15 cellular contexts compared by ENCODE assay signal in genomic region chr2:6196461-6196860, GRCh38.
DNase-seq lines count a peak whose midpoint lies in the region; ATAC-seq, FAIRE-seq and TF ChIP-seq lines count a peak whose summit lies in the region.
"Had no signal": no experiment of that assay in that cellular context is flagged by ENCODE, and none has a peak within 500 bp of the region (broad histone marks: within the 10 kb centered on the region; RNA-seq: fewer than 3 reads in every experiment).

No MANE protein-coding gene starts in this region.

- peak; percentile 9 for DNase-seq in NCI-H345 (lab: John Stamatoyannopoulos, UW)
- no peak for DNase-seq in NCI-H345 treated with DMSO at 0.1 percent for 48 hours (lab: John Stamatoyannopoulos, UW; ENCODE audit: unreplicated experiment)
- no peak for DNase-seq in H1 (ENCODE audit: low read depth in 1 of 2, low spot score in 2 of 2)
- DNase-seq in trophoblast cell: peak; percentile 76 to 77
- no peak for DNase-seq in amygdala (lab: John Stamatoyannopoulos, UW)
- DNase-seq: CD8-positive, alpha-beta T cell; COR-L47; GF-D8 had no signal

- WGBS in H1 (ENCODE audit: extremely low coverage in 1 of 2, insufficient coverage in 1 of 2, insufficient read length in 1 of 2, insufficient replicate concordance in 2 of 2, low coverage in 1 of 2, low lambda C conversion rate in 2 of 2, missing lambda C conversion rate in 1 of 2), 2 experiments: 91% methylated on average over 1 of the region's 1 CpG; no CpG with 5 or more reads in 1 of the 2 experiments
- WGBS in trophoblast cell (ENCODE audit: extremely low coverage, insufficient coverage, insufficient read length): no CpG with 5 or more reads among the region's 1 CpG

- H3K23me2 ChIP-seq in H1 (ENCODE audit: low read depth, low read length): no peaks in the 10 kb centered on the region

- CTCF ChIA-PET in H1 (lab: Charles Lee; ENCODE audit: partially characterized antibody): no interaction called here

- no peak overlapping the region for H4K91ac ChIP-seq in H1 (replicated peaks; ENCODE audit: insufficient read length, low read length)
- peak overlapping the region; percentile 95 for H4K91ac ChIP-seq in trophoblast cell (ENCODE audit: low read depth, low read length)

- H3K4me3 ChIP-seq in OCI-LY1 (ENCODE audit: low read depth, low read length, poor library complexity, severe bottlenecking): no peak overlapping the region
- H3K4me3 ChIP-seq in H1 (ENCODE audit: extremely low read depth in 1 of 4, insufficient read depth in 2 of 4, low read depth in 3 of 4, low read length in 4 of 4): no peak overlapping the region
- H3K4me3 ChIP-seq in trophoblast cell (ENCODE audit: low read depth, low read length): no peak overlapping the region
- H3K4me3 ChIP-seq: HAP-1 had no signal

- no peak for FAIRE-seq in H1 (lab: Jason Lieb, UNC)
- FAIRE-seq: GM19239 had no signal

- H3K27me3 ChIP-seq in OCI-LY1 (ENCODE audit: insufficient read depth, low read length): no peaks in the 10 kb centered on the region
- no peaks in the 10 kb centered on the region for H3K27me3 ChIP-seq in H1 (replicated peaks in 1 of 4; ENCODE audit: control insufficient read depth in 3 of 4, extremely low read depth in 1 of 4, insufficient read depth in 3 of 4, low read length in 3 of 4)
- no peaks in the 10 kb centered on the region for H3K27me3 ChIP-seq in trophoblast cell (ENCODE audit: insufficient read depth, low read length)

- H3K9me3 ChIP-seq in OCI-LY1 (ENCODE audit: low read length): 0 out of 2 replicates have a peak, but pooled peaks cover 7% of the 10 kb centered on the region
- peaks cover 0 to 3% of the 10 kb centered on the region in 2 experiments; a peak in 1 of 4 replicates for H3K9me3 ChIP-seq in H1 (ENCODE audit: insufficient read depth in 2 of 2, low read depth in 1 of 2, low read length in 1 of 2)
- H3K9me3 ChIP-seq in trophoblast cell (ENCODE audit: insufficient read depth, low read depth, low read length): peaks cover 6% of the 10 kb centered on the region
- H3K9me3 ChIP-seq: HAP-1 had no signal

- H3K9ac ChIP-seq in OCI-LY1 (ENCODE audit: low read length): no peak overlapping the region
- no peak overlapping the region for H3K9ac ChIP-seq in H1 (replicated peaks in 1 of 4; ENCODE audit: extremely low read depth in 1 of 4, low read depth in 3 of 4, low read length in 3 of 4)
- no peak overlapping the region for H3K9ac ChIP-seq in trophoblast cell (ENCODE audit: low read length)

- no peak for TF ChIP-seq POLR2A in H1 (IDR thresholded peaks at IDR 0.05; ENCODE audit: control extremely low read depth in 1 of 2, low read depth in 2 of 2, low read length in 2 of 2)

- no peak for TF ChIP-seq EP300 in H1 (IDR thresholded peaks at IDR 0.05; ENCODE audit: borderline replicate concordance in 1 of 2, low read depth in 2 of 2, low read length in 2 of 2)

- H2BK120ac ChIP-seq in H1 (replicated peaks; ENCODE audit: low read depth, low read length): no peak overlapping the region
- H2BK120ac ChIP-seq in trophoblast cell (ENCODE audit: insufficient read depth, low read length, poor library complexity): peak overlapping the region; percentile 87

- H3K56ac ChIP-seq in H1 (replicated peaks; ENCODE audit: insufficient read length, low read depth, low read length): no peak overlapping the region

- H2BK12ac ChIP-seq in H1 (ENCODE audit: low read depth, low read length) (no peak overlapping the region), trophoblast cell (ENCODE audit: low read length) (peak overlapping the region; percentile 99)

- no peak overlapping the region for H3K27ac ChIP-seq in OCI-LY1 (ENCODE audit: low read depth, low read length, poor library complexity, severe bottlenecking)
- no peak overlapping the region for H3K27ac ChIP-seq in H1 (ENCODE audit: low read depth, low read length)
- H3K27ac ChIP-seq in trophoblast cell (ENCODE audit: low read depth, low read length): peak overlapping the region; percentile 50
- H3K27ac ChIP-seq: 22Rv1, HL-60 had no signal

- POLR2A ChIA-PET in H1 (lab: Charles Lee; ENCODE audit: partially characterized antibody): no interaction called here

- no peaks in the 10 kb centered on the region for H3F3A ChIP-seq in OCI-LY1 (ENCODE audit: insufficient read depth, low read length)

- no peaks in the 10 kb centered on the region for H3K36me3 ChIP-seq in OCI-LY1 (ENCODE audit: insufficient read depth, low read length)
- no peaks in the 10 kb centered on the region for H3K36me3 ChIP-seq in H1 (ENCODE audit: control insufficient read depth in 2 of 4, insufficient read depth in 4 of 4, low read length in 3 of 4)
- peaks cover 0 to 6% of the 10 kb centered on the region in 2 experiments for H3K36me3 ChIP-seq in trophoblast cell (ENCODE audit: control insufficient read depth in 1 of 2, insufficient read depth in 2 of 2, low read length in 2 of 2)
- H3K36me3 ChIP-seq: HAP-1 had no signal

- H2AK5ac ChIP-seq in H1 (ENCODE audit: low read depth, low read length): no peak overlapping the region
- peak overlapping the region; percentile 86 for H2AK5ac ChIP-seq in trophoblast cell (ENCODE audit: low read length)

- H2BK20ac ChIP-seq in H1 (ENCODE audit: low read length): no peak overlapping the region

- H2BK15ac ChIP-seq in H1 (ENCODE audit: low read length): no peak overlapping the region

- no peak for TF ChIP-seq RAD21 in H1 (IDR thresholded peaks at IDR 0.05 in 1 of 2, conservative IDR thresholded peaks at IDR 0.05 in 1 of 2; ENCODE audit: low read depth in 2 of 2, low read length in 2 of 2)

- H4K5ac ChIP-seq in H1 (ENCODE audit: insufficient read length, low read depth, low read length): no peak overlapping the region

- no peaks in the 10 kb centered on the region for H3K4me1 ChIP-seq in OCI-LY1 (ENCODE audit: insufficient read depth, low read length, severe bottlenecking)
- no peaks in the 10 kb centered on the region for H3K4me1 ChIP-seq in H1 (replicated peaks in 1 of 4; ENCODE audit: control insufficient read depth in 3 of 4, insufficient read depth in 4 of 4, low read length in 3 of 4)
- H3K4me1 ChIP-seq in trophoblast cell (ENCODE audit: control insufficient read depth in 1 of 2, insufficient read depth in 2 of 2, low read length in 2 of 2): peaks cover 9 to 13% of the 10 kb centered on the region in 2 experiments
- H3K4me1 ChIP-seq: HAP-1 had no signal

- no peaks in the 10 kb centered on the region for H3K79me1 ChIP-seq in H1 (ENCODE audit: low read depth, low read length)
- peaks cover 27% of the 10 kb centered on the region for H3K79me1 ChIP-seq in trophoblast cell (ENCODE audit: low read length)

- H4K8ac ChIP-seq in H1 (ENCODE audit: extremely low read depth, insufficient read depth, low read length) (0 out of 2 replicates have a peak overlapping the region, but pooled peaks have one; percentile 43), trophoblast cell (ENCODE audit: low read depth, low read length) (peak overlapping the region; percentile 95)

- peak overlapping the region; percentile 21; the same call in 1 of the 2 replicates for H2AFZ ChIP-seq in OCI-LY1 (ENCODE audit: low read length)
- H2AFZ ChIP-seq in H1 (ENCODE audit: low read length): peak overlapping the region; percentile 85; the same call in 1 of the 2 replicates
- H2AFZ ChIP-seq in trophoblast cell (ENCODE audit: insufficient read depth, low read length, poor library complexity): peak overlapping the region; percentile 37

- H2BK5ac ChIP-seq in H1 (ENCODE audit: low read depth, low read length) (no peak overlapping the region), trophoblast cell (ENCODE audit: low read depth, low read length, poor library complexity) (peak overlapping the region; percentile 24)

- no peak overlapping the region for H4K12ac ChIP-seq in trophoblast cell (ENCODE audit: low read depth, low read length)

- ATAC-seq in GM21360 (IDR thresholded peaks at IDR 0.05; ENCODE audit: unreplicated experiment) (no peak), GM21717 (IDR thresholded peaks at IDR 0.05; ENCODE audit: unreplicated experiment) (no peak)
- ATAC-seq: CD8-positive, alpha-beta T cell had no signal

- H3K4me2 ChIP-seq in OCI-LY1 (ENCODE audit: low read length) (no peak overlapping the region), H1 (ENCODE audit: insufficient read depth in 1 of 2, low read depth in 2 of 2, low read length in 2 of 2) (no peak overlapping the region), trophoblast cell (ENCODE audit: low read length) (no peak overlapping the region)

- H3K79me2 ChIP-seq in OCI-LY1 (ENCODE audit: insufficient read depth, low read length) (no peaks in the 10 kb centered on the region), H1 (ENCODE audit: control insufficient read depth in 1 of 2, insufficient read depth in 2 of 2, low read length in 2 of 2) (no peaks in the 10 kb centered on the region), trophoblast cell (ENCODE audit: control insufficient read depth, insufficient read depth, low read length, poor library complexity) (peaks cover 6% of the 10 kb centered on the region)

- no peak overlapping the region for H3K14ac ChIP-seq in H1 (ENCODE audit: insufficient read length)
- H3K14ac ChIP-seq in trophoblast cell (ENCODE audit: low read length): peak overlapping the region; percentile 67

- H4K20me1 ChIP-seq in OCI-LY1 (ENCODE audit: insufficient read depth, low read length): no peaks in the 10 kb centered on the region
- no peaks in the 10 kb centered on the region for H4K20me1 ChIP-seq in H1 (replicated peaks in 1 of 2; ENCODE audit: control insufficient read depth in 1 of 2, insufficient read depth in 2 of 2, low read length in 2 of 2)

- H3K9me2 ChIP-seq in OCI-LY1 (ENCODE audit: low read depth, low read length): no peaks in the 10 kb centered on the region

- H3K4ac ChIP-seq in H1 (replicated peaks; ENCODE audit: insufficient read length, low read depth, low read length) (no peak overlapping the region), trophoblast cell (ENCODE audit: low read depth, low read length) (peak overlapping the region; percentile 86)

- TF ChIP-seq CTCF in OCI-LY1 (IDR thresholded peaks at IDR 0.05; ENCODE audit: low read length) (no peak), H1 (IDR thresholded peaks at IDR 0.05; ENCODE audit: control extremely low read depth in 1 of 3, insufficient read depth in 1 of 3, low read depth in 1 of 3, low read length in 3 of 3) (no peak)

- H3K18ac ChIP-seq in H1 (ENCODE audit: extremely low read depth, low read length) (no peak overlapping the region), trophoblast cell (ENCODE audit: low read length) (peak overlapping the region; percentile 53)

- H3K23ac ChIP-seq in H1 (ENCODE audit: insufficient read length) (no peak overlapping the region), trophoblast cell (ENCODE audit: low read length) (no peak overlapping the region)

TF ChIP-seq in H1, 55 proteins besides CTCF, POLR2A, EP300 and RAD21 (continues in another document):
- TF ChIP-seq ZNF274 (IDR thresholded peaks at IDR 0.05; ENCODE audit: borderline replicate concordance, extremely low read depth, low read length): no peak
- no peak for TF ChIP-seq HDAC2 (IDR thresholded peaks at IDR 0.05; ENCODE audit: borderline replicate concordance in 1 of 2, low read depth in 2 of 2, low read length in 2 of 2)
- TF ChIP-seq SIN3A (conservative IDR thresholded peaks at IDR 0.05 in 1 of 2, IDR thresholded peaks at IDR 0.05 in 1 of 2; ENCODE audit: low read depth in 1 of 2, low read length in 2 of 2): no peak
- TF ChIP-seq SIX5 (IDR thresholded peaks at IDR 0.05; ENCODE audit: low read depth, low read length): no peak
- no peak for TF ChIP-seq RBBP5 (IDR thresholded peaks at IDR 0.05; ENCODE audit: borderline replicate concordance, low read depth, low read length)
- TF ChIP-seq HDAC6 (IDR thresholded peaks at IDR 0.05; ENCODE audit: low read depth, low read length): no peak

Comparison
In these comparisons a context has a peak if more than half of its experiments do, and no peak if none do; other contexts are left out.
1. DNase-seq: peak in NCI-H345 (single experiment) and trophoblast cell (2 of 2); none in NCI-H345 treated with DMSO at 0.1 percent for 48 hours (single experiment), H1 (0 of 2) and amygdala (0 of 56).
2. H2AFZ ChIP-seq: peak in every context shown above with its lines; median percentile 85 in H1; 37 in trophoblast cell; 21 in OCI-LY1.